Comparison of ENCODE assay signal across 18 cellular contexts in the genomic region with DNA sequence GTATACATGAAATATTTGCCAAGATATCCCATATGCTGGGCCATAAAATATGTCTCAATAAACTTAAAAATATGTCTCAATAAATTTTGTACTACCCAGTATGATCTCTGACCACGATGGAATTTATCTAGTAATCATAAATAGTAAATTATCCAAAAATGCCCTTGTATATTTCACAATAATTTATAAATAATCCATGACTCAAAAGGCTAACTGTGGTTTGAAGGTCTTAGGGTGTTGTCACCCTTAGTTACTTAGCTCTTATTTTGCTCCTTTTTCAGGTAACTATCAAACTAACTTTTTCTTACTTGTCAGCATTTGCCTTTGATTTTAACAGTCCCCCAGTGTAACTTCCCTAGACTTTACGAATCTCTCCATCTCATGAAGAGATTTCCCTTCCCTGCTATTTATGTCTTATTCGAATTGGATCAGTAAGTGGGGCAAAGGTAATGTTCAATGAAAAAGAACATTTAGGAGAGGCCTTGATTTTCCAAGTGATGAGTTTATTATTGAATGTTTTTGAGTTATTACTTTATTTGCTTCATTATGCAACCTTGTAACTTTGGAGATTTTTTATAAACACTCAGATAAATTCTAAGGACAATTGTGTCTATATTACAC.
A peak's percentile ranks its signal among the peaks of the same experiment; 100 is the strongest.
DNase-seq lines count a peak whose midpoint lies in the region; ATAC-seq, FAIRE-seq and TF ChIP-seq lines count a peak whose summit lies in the region.
"Had no signal": no experiment of that assay in that cellular context is flagged by ENCODE, and none has a peak within 500 bp of the region (broad histone marks: within the 10 kb centered on the region; RNA-seq: fewer than 3 reads in every experiment).

No MANE protein-coding gene starts in this region.

- TF ChIP-seq POLR2A in adrenal gland (IDR thresholded peaks at IDR 0.05) (no peak), suprapubic skin (IDR thresholded peaks at IDR 0.05) (no peak)

- intact Hi-C loops in adrenal gland (cut with DNase I) = no loop called here

- H3K36me3 ChIP-seq in adrenal gland (replicated peaks in 1 of 2) (no peaks in the 10 kb centered on the region), suprapubic skin (no peaks in the 10 kb centered on the region)
- no peaks in the 10 kb centered on the region for H3K36me3 ChIP-seq in CD8-positive, alpha-beta memory T cell (ENCODE audit: insufficient read depth, low read length)
- H3K36me3 ChIP-seq: SJSA1 had no signal

- H3K27me3 ChIP-seq in adrenal gland (no peaks in the 10 kb centered on the region), suprapubic skin (no peaks in the 10 kb centered on the region)
- H3K27me3 ChIP-seq in CD8-positive, alpha-beta memory T cell (ENCODE audit: insufficient read depth, low read length, poor library complexity, severe bottlenecking) = no peaks in the 10 kb centered on the region
- H3K27me3 ChIP-seq: SJSA1 had no signal

- TF ChIP-seq CTCF in adrenal gland (IDR thresholded peaks at IDR 0.05) (no peak), suprapubic skin (IDR thresholded peaks at IDR 0.05) (no peak)

- TF ChIP-seq EP300 in suprapubic skin (IDR thresholded peaks at IDR 0.05) = no peak

- 32 to 40% (median 36%) methylated on average over 3 of the region's 3 CpGs for WGBS in adrenal gland, 4 donors
- 46% methylated on average over 3 of the region's 3 CpGs for WGBS in suprapubic skin

- DNase-seq in NOMO-1 treated with DMSO at 0.1 percent for 48 hours (lab: John Stamatoyannopoulos, UW; ENCODE audit: unreplicated experiment) (peak; percentile 3), NOMO-1 treated with dmso at 0.1 percent for 144 hours (lab: John Stamatoyannopoulos, UW; ENCODE audit: unreplicated experiment) (no peak), adrenal gland (no peak), frontal cortex (ENCODE audit: low spot score in 2 of 2) (no peak), suprapubic skin (ENCODE audit: low spot score in 2 of 2) (no peak), medulla oblongata (ENCODE audit: extremely low spot score) (no peak)
- DNase-seq in CD8-positive, alpha-beta memory T cell = no peak
- DNase-seq: 8988T, C1 segment of cervical spinal cord, DMS 273 treated with DMSO at 0.1 percent for 48 hours, NCI-H1436, NCI-H2029 treated with DMSO at 0.1 percent for 48 hours, NCI-H2171 treated with DMSO at 0.1 percent for 48 hours, NCI-H748 treated with DMSO at 0.1 percent for 48 hours, PC-3 had no signal

- peak; percentile 36 for FAIRE-seq in frontal cortex (lab: Jason Lieb, UNC)

- no peaks in the 10 kb centered on the region for H3K36me3 Mint-ChIP-seq in CD8-positive, alpha-beta memory T cell

- H3K9me3 ChIP-seq in adrenal gland (replicated peaks in 1 of 3) (no peaks in the 10 kb centered on the region), suprapubic skin (no peaks in the 10 kb centered on the region)
- no peaks in the 10 kb centered on the region for H3K9me3 ChIP-seq in CD8-positive, alpha-beta memory T cell (ENCODE audit: low read length)

- CTCF ChIA-PET in CD8-positive, alpha-beta memory T cell (lab: Charles Lee) = no interaction called here

- H3K27ac ChIP-seq in adrenal gland (peak overlapping the region in 3 of 5 donors; percentile 57 to 69 (median 59)), suprapubic skin (peak overlapping the region; percentile 79)
- H3K27ac ChIP-seq in CD8-positive, alpha-beta memory T cell (ENCODE audit: low read depth, low read length) = no peak overlapping the region
- H3K27ac ChIP-seq: SJSA1 had no signal

- H3K4me1 ChIP-seq in adrenal gland (replicated peaks in 1 of 2) (peaks cover 9 to 10% of the 10 kb centered on the region in 2 donors), suprapubic skin (peaks cover 7% of the 10 kb centered on the region)
- no peaks in the 10 kb centered on the region for H3K4me1 ChIP-seq in CD8-positive, alpha-beta memory T cell (ENCODE audit: insufficient read depth, low read length)
- H3K4me1 ChIP-seq: SJSA1 had no signal

- no peak overlapping the region for H3K27ac Mint-ChIP-seq in CD8-positive, alpha-beta memory T cell

- POLR2A ChIA-PET in CD8-positive, alpha-beta memory T cell (lab: Charles Lee) = no interaction called here

- H3K4me3 Mint-ChIP-seq in CD8-positive, alpha-beta memory T cell = no peak overlapping the region

- no peaks in the 10 kb centered on the region for H3K4me1 Mint-ChIP-seq in CD8-positive, alpha-beta memory T cell

- ATAC-seq in HG03432 (IDR thresholded peaks at IDR 0.05; ENCODE audit: unreplicated experiment) = no peak
- ATAC-seq: HCT116, PC-3 had no signal

- H3K4me3 ChIP-seq in adrenal gland (no peak overlapping the region), suprapubic skin (no peak overlapping the region)
- H3K4me3 ChIP-seq in CD8-positive, alpha-beta memory T cell (ENCODE audit: low read length) = no peak overlapping the region
- H3K4me3 ChIP-seq: SJSA1 had no signal

- peaks cover 0 to 10% (median 0%) of the 10 kb centered on the region in 5 donors for H3K9me3 Mint-ChIP-seq in CD8-positive, alpha-beta memory T cell

- H3K27me3 Mint-ChIP-seq in CD8-positive, alpha-beta memory T cell = peaks cover 1% of the 10 kb centered on the region in 2 donors
